Comparison of ENCODE assay signal across 21 cellular contexts in genomic region chr15:77710171-77710570, GRCh38.
DNase-seq lines count a peak whose midpoint lies in the region; ATAC-seq and TF ChIP-seq lines count a peak whose summit lies in the region.
"Had no signal": no experiment of that assay in that cellular context is flagged by ENCODE, and none has a peak within 500 bp of the region (broad histone marks: within the 10 kb centered on the region; RNA-seq: fewer than 3 reads in every experiment).

No MANE protein-coding gene starts in this region.

- H3K27ac ChIP-seq in angular gyrus (ENCODE audit: low read depth, low read length) (peak overlapping the region; percentile 34), osteoblast (ENCODE audit: low read depth, low read length) (no peak overlapping the region)
- H3K27ac ChIP-seq: BLaER1 treated with 17β-estradiol and CSF1 and Interleukin-3, amounts not matched to agents 10 nM and 100 nM; RWPE1 had no signal

- ATAC-seq in GM18870 (IDR thresholded peaks at IDR 0.05; ENCODE audit: unreplicated experiment) (no peak), HG02885 (IDR thresholded peaks at IDR 0.05; ENCODE audit: poor library complexity, unreplicated experiment) (no peak)

- no peaks in the 10 kb centered on the region for H4K20me1 ChIP-seq in osteoblast (ENCODE audit: insufficient read depth, low read length)

- no peak for TF ChIP-seq CTCF in osteoblast (IDR thresholded peaks at IDR 0.05; ENCODE audit: extremely low read depth, low read depth, low read length)

- DNase-seq in NCI-H146 (lab: John Stamatoyannopoulos, UW) = peak; percentile 3
- DNase-seq in NCI-H146 treated with DMSO at 0.1 percent for 48 hours (lab: John Stamatoyannopoulos, UW; ENCODE audit: unreplicated experiment) = no peak
- DNase-seq in NCI-H2081 (lab: John Stamatoyannopoulos, UW) = peak; percentile 11 to 61
- DNase-seq in osteoblast (ENCODE audit: insufficient read length, low spot score, missing footprints) = peak; percentile 68
- DNase-seq in AML-193 (lab: John Stamatoyannopoulos, UW) = no peak
- DNase-seq: Caco-2; CD4-positive, alpha-beta memory T cell; GOT3; HCEC 1CT; KBM-7; MV-4-11; NCI-H187 treated with DMSO at 0.1 percent for 48 hours; NCI-H226; NCI-H510A treated with DMSO at 0.1 percent for 48 hours; NCI-H82; SHP77 treated with DMSO at 0.1 percent for 48 hours had no signal

- no peak overlapping the region for H3K4me2 ChIP-seq in osteoblast (ENCODE audit: insufficient read depth, low read length)
- H3K4me2 ChIP-seq: BLaER1 treated with 17β-estradiol and CSF1 and Interleukin-3, amounts not matched to agents 10 nM and 100 nM had no signal

- H3K4me1 ChIP-seq in osteoblast (ENCODE audit: insufficient read depth, low read length) = no peaks in the 10 kb centered on the region
- H3K4me1 ChIP-seq: Caco-2 had no signal

- H3K27me3 ChIP-seq in osteoblast (ENCODE audit: insufficient read depth, low read length) = no peaks in the 10 kb centered on the region
- H3K27me3 ChIP-seq: BLaER1 treated with 17β-estradiol and CSF1 and Interleukin-3, amounts not matched to agents 10 nM and 100 nM had no signal

- H3K36me3 ChIP-seq in osteoblast (ENCODE audit: insufficient read depth, low read length) = no peaks in the 10 kb centered on the region
- H3K36me3 ChIP-seq: BLaER1 treated with 17β-estradiol and CSF1 and Interleukin-3, amounts not matched to agents 10 nM and 100 nM had no signal

- no peak overlapping the region for H2AFZ ChIP-seq in osteoblast (ENCODE audit: low read length)

- H3K4me3 ChIP-seq in osteoblast (ENCODE audit: insufficient read depth, low read length) = no peak overlapping the region
- H3K4me3 ChIP-seq: BLaER1 treated with 17β-estradiol and CSF1 and Interleukin-3, amounts not matched to agents 10 nM and 100 nM had no signal

- no peaks in the 10 kb centered on the region for H3K9me3 ChIP-seq in osteoblast (ENCODE audit: low read depth, low read length)
- H3K9me3 ChIP-seq: BLaER1 treated with 17β-estradiol and CSF1 and Interleukin-3, amounts not matched to agents 10 nM and 100 nM; Caco-2 had no signal

- no peaks in the 10 kb centered on the region for H3K79me2 ChIP-seq in osteoblast (ENCODE audit: insufficient read depth, low read length)

Comparison
In these comparisons a context has a peak if more than half of its experiments do, and no peak if none do; other contexts are left out.
1. DNase-seq: peak in NCI-H146 (single experiment), NCI-H2081 (2 of 2) and osteoblast (single experiment); none in NCI-H146 treated with DMSO at 0.1 percent for 48 hours (single experiment) and AML-193 (0 of 2).